18 cellular contexts compared by ENCODE assay signal in genomic region chr10:1552881-1553595, GRCh38.
"Had no signal": no experiment of that assay in that cellular context is flagged by ENCODE, and none has a peak within 500 bp of the region (broad histone marks: within the 10 kb centered on the region; RNA-seq: fewer than 3 reads in every experiment).

No MANE protein-coding gene starts in this region.

- DNase-seq: activated naive CD4-positive, alpha-beta T cell treated with anti-CD3 and anti-CD28 coated beads for 36 hours; activated T-cell treated with anti-CD3 and anti-CD28 coated beads, Interleukin-2, amount 50 U/mL, for 1 hour; brain microvascular endothelial cell; central memory CD4-positive, alpha-beta T cell; dermis blood vessel endothelial cell; effector CD8-positive, alpha-beta T cell; foreskin keratinocyte; left ventricle myocardium inferior; stimulated activated CD4-positive, alpha-beta T cell treated with anti-CD3 and anti-CD28 coated beads, Interleukin-4, amount 100 ng/mL, for 24 hours; stimulated activated naive CD4-positive, alpha-beta T cell treated with Interleukin-2 at 50 U/mL for 16 hours; T1000; upper lobe of left lung had no signal

- H3K9me3 ChIP-seq: left ventricle myocardium inferior, thoracic aorta, upper lobe of left lung had no signal

- ATAC-seq: activated T-helper 17 cell treated with anti-CD3 and anti-CD28 coated beads, Interleukin-2, amount 50 U/mL, for 72 hours; foreskin keratinocyte; WTC11 had no signal

- H3K4me1 ChIP-seq: foreskin keratinocyte had no signal

- H3K27ac ChIP-seq: brain microvascular endothelial cell, foreskin keratinocyte, left ventricle myocardium inferior, thoracic aorta, upper lobe of left lung had no signal

- H3K9me3 Mint-ChIP-seq: activated naive CD4-positive, alpha-beta T cell treated with anti-CD3 and anti-CD28 coated beads for 36 hours; T-helper 1 cell treated with Interleukin-12 subunit alpha and Interleukin-12 subunit beta and Interleukin-4 antibody, amounts not matched to agents 30 μg/mL and 1 μg/mL, for 36 hours had no signal

- H3K36me3 ChIP-seq: brain microvascular endothelial cell, left ventricle myocardium inferior, thoracic aorta, upper lobe of left lung had no signal

- H3K4me3 Mint-ChIP-seq: activated naive CD4-positive, alpha-beta T cell treated with anti-CD3 and anti-CD28 coated beads for 36 hours; activated T-helper 17 cell treated with anti-CD3 and anti-CD28 coated beads, Interleukin-2, amount 50 U/mL, for 72 hours; memory B cell; T-helper 1 cell treated with Interleukin-12 subunit alpha and Interleukin-12 subunit beta and Interleukin-4 antibody, amounts not matched to agents 30 μg/mL and 1 μg/mL, for 36 hours; WTC11 had no signal

- H3K27ac Mint-ChIP-seq: activated naive CD4-positive, alpha-beta T cell treated with anti-CD3 and anti-CD28 coated beads for 36 hours; activated T-helper 17 cell treated with anti-CD3 and anti-CD28 coated beads, Interleukin-2, amount 50 U/mL, for 72 hours; memory B cell; progenitor cell of endocrine pancreas; T-helper 1 cell treated with Interleukin-12 subunit alpha and Interleukin-12 subunit beta and Interleukin-4 antibody, amounts not matched to agents 30 μg/mL and 1 μg/mL, for 36 hours had no signal

- H3K27me3 ChIP-seq: brain microvascular endothelial cell, foreskin keratinocyte, upper lobe of left lung had no signal

- H3K4me3 ChIP-seq: left ventricle myocardium inferior, thoracic aorta, upper lobe of left lung had no signal
